ENCODE assay signal across 8 cellular contexts in the genomic region with DNA sequence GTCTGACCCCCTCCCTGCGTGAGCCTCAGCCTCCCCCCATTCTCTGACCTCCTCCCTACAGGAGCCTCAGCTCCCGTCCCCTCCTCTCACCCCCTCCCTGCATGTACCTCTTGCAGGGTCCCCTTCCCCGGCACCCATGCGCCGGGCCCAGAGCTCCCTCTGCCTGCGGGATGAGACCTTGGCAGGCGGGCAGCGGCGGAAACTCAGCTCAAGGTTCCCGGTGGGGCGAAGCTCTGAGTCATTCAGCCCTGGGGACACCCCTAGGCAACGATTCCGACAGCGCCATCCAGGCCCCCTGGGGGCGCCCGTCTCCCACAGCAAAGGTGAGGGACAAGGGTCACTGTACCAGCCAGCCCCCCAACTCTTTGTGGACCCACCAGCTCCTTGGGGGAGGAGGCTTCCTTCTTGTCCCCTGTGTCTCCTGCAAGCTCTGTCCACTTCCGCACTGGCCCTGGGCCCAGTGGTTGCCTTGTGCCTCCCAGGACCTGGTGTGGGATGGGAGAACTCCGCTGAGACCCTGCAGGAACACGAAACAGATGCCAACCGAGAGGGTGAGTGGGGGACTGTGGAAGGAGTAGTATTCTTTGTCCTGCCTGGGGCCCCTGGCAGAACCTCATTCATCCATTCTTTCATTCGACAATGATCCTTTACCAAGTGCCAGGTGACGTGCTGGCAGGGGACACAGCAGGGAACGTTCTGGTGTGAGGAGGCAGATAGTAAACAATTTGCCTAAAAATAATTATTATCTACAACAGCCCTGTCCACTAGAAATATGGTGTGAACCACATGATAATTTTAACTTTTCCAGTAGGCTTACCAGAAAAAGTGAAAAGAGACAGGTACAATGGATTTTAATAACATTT. TPM values are rescaled to one million over a fixed set of nuclear protein-coding genes. Genes with fewer than 3 reads are reported as not detected.
DNase-seq lines count a peak whose midpoint lies in the region; ATAC-seq, FAIRE-seq and TF ChIP-seq lines count a peak whose summit lies in the region.

No MANE protein-coding gene starts in this region.

- H2AFZ ChIP-seq in keratinocyte (ENCODE audit: control insufficient read depth, low read length) = peak overlapping the region; percentile 9

- dilution Hi-C loops in keratinocyte (cut with MboI; ENCODE audit: extremely low pct_ligation_motif_present, low sequenced_read_pairs) = no loop called here

- H3K9ac ChIP-seq in HUES48 (ENCODE audit: low read depth, low read length) (peak overlapping the region; percentile 27; the same call in 1 of the 2 replicates), keratinocyte (ENCODE audit: control insufficient read depth, extremely low read depth, insufficient read depth, low read length) (peak overlapping the region; percentile 11)

- H3K9me1 ChIP-seq in keratinocyte (ENCODE audit: control insufficient read depth, extremely low read depth, insufficient read depth, low read length) = peaks cover 3% of the 10 kb centered on the region

- H4K20me1 ChIP-seq in keratinocyte (ENCODE audit: control insufficient read depth, extremely low read depth, insufficient read depth, low read length) = peaks cover 2% of the 10 kb centered on the region

- H3K4me1 ChIP-seq in HUES48 (ENCODE audit: control insufficient read depth, insufficient read depth, low read length) (peaks cover 21% of the 10 kb centered on the region), keratinocyte (ENCODE audit: control insufficient read depth, extremely low read depth, insufficient read depth, low read length) (peaks cover 39% of the 10 kb centered on the region)

- peak overlapping the region; percentile 42 for H3K4me2 ChIP-seq in keratinocyte (ENCODE audit: control insufficient read depth, extremely low read depth, insufficient read depth, low read depth, low read length)

- peak; percentile 89 for TF ChIP-seq CTCF in cardiac fibroblast (IDR thresholded peaks at IDR 0.05; ENCODE audit: low read depth, low read length)
- peak in 2 of 3 experiments; percentile 74 to 89 for TF ChIP-seq CTCF in keratinocyte (optimal IDR thresholded peaks at IDR 0.05 in 1 of 3, IDR thresholded peaks at IDR 0.05 in 1 of 3, conservative IDR thresholded peaks at IDR 0.05 in 1 of 3; ENCODE audit: extremely low read depth in 1 of 3, insufficient read depth in 2 of 3, low read length in 3 of 3)

- H3K4me3 ChIP-seq in HUES48 (ENCODE audit: low read depth, low read length) = peak overlapping the region; percentile 30; the same call in 1 of the 2 replicates
- peak overlapping the region; percentile 3 to 39 for H3K4me3 ChIP-seq in cardiac fibroblast (replicated peaks in 1 of 2; ENCODE audit: low read depth in 2 of 2, low read length in 2 of 2)
- no peak overlapping the region for H3K4me3 ChIP-seq in keratinocyte (ENCODE audit: control insufficient read depth in 2 of 3, extremely low read depth in 1 of 3, insufficient read depth in 2 of 3, low read depth in 1 of 3, low read length in 3 of 3)

- no peak for ATAC-seq in HG03457 (IDR thresholded peaks at IDR 0.05; ENCODE audit: unreplicated experiment)

- H3K79me2 ChIP-seq in keratinocyte (ENCODE audit: control insufficient read depth, insufficient read depth, low read length) = peaks cover 13% of the 10 kb centered on the region

- FAIRE-seq in keratinocyte (lab: Jason Lieb, UNC) = peak; percentile 67

- DNase-seq in DMS79 treated with DMSO at 0.1 percent for 48 hours (lab: John Stamatoyannopoulos, UW) (peak; percentile 74), RKO (ENCODE audit: low spot score) (peak; percentile 91), cardiac fibroblast (ENCODE audit: low read depth in 2 of 2) (peak; percentile 85 to 87), keratinocyte (ENCODE audit: low read depth, low spot score) (no peak)
- DNase-seq in stimulated activated CD4-positive, alpha-beta T cell treated with anti-CD3 and anti-CD28 coated beads, Interleukin-1b, Interleukin-23, amount 100 ng/mL, for 48 hours = peak; percentile 49
- no peak for DNase-seq in activated effector memory CD4-positive, alpha-beta T cell treated with Interleukin-2 at 50 U/mL for 16 hours

- H3K36me3 ChIP-seq in HUES48 (ENCODE audit: control insufficient read depth, insufficient read depth, low read length) (no peaks in the 10 kb centered on the region), keratinocyte (ENCODE audit: control insufficient read depth in 2 of 2, extremely low read depth in 1 of 2, insufficient read depth in 2 of 2, low read length in 2 of 2) (peaks cover under 1 to 3% of the 10 kb centered on the region in 2 experiments)

- H3K9me3 ChIP-seq in HUES48 (ENCODE audit: control insufficient read depth, insufficient read depth, low read length) (no peaks in the 10 kb centered on the region), keratinocyte (ENCODE audit: control insufficient read depth, low read depth, low read length) (no peaks in the 10 kb centered on the region)

- no peaks in the 10 kb centered on the region for H3K27me3 ChIP-seq in HUES48 (ENCODE audit: control insufficient read depth, insufficient read depth, low read length)
- no peaks in the 10 kb centered on the region for H3K27me3 ChIP-seq in keratinocyte (ENCODE audit: control insufficient read depth, extremely low read depth, insufficient read depth, low read length)

- peak overlapping the region; percentile 63 for H3K27ac ChIP-seq in HUES48 (ENCODE audit: low read depth, low read length)
- H3K27ac ChIP-seq in keratinocyte (ENCODE audit: control insufficient read depth, insufficient read depth, low read length) = peak overlapping the region; percentile 23

RNA-seq across cellular contexts. Expression of a gene that starts 3.7 kb away (rescaled TPM):
- 46.5 to 62.7 TPM (median 52.4 TPM) in 3 replicates for polyA plus RNA-seq in keratinocyte
- polyA plus RNA-seq in keratinocyte (2011; ENCODE audit: low read depth) = 19.1 TPM
- 28.5 and 47.0 TPM in 2 replicates for polyA plus RNA-seq in keratinocyte (2011; cell fraction: cytosol; rRNA removed)
- polyA plus RNA-seq in keratinocyte (2011; cell fraction: nucleus; rRNA removed) = 62.1 and 78.3 TPM in 2 replicates
- 27.9 and 94.1 TPM in 2 replicates for polyA plus RNA-seq in keratinocyte (2012; ENCODE audit: low replicate concordance)
- polyA minus RNA-seq in keratinocyte = 57.2 to 88.9 TPM (median 85.7 TPM) in 3 replicates
- polyA minus RNA-seq in keratinocyte (2011; cell fraction: cytosol; rRNA and poly(A)+ RNA removed) = 128 TPM
- polyA minus RNA-seq in keratinocyte (2011; cell fraction: nucleus; rRNA and poly(A)+ RNA removed) = 74.3 and 75.5 TPM in 2 replicates

RNA-seq across cellular contexts. Expression of a gene that starts 15.3 kb away (rescaled TPM):
- polyA plus RNA-seq in keratinocyte = 2.9 to 5.3 TPM (median 3.7 TPM) in 3 replicates
- polyA plus RNA-seq in keratinocyte (2011; ENCODE audit: low read depth) = 0.54 TPM
- 0.83 and 2.4 TPM in 2 replicates for polyA plus RNA-seq in keratinocyte (2011; cell fraction: cytosol; rRNA removed)
- polyA plus RNA-seq in keratinocyte (2011; cell fraction: nucleus; rRNA removed) = 12.0 and 18.8 TPM in 2 replicates
- 1.0 and 5.5 TPM in 2 replicates for polyA plus RNA-seq in keratinocyte (2012; ENCODE audit: low replicate concordance)
- polyA minus RNA-seq in keratinocyte = 1.9 to 3.3 TPM (median 2.4 TPM) in 3 replicates
- polyA minus RNA-seq in keratinocyte (2011; cell fraction: cytosol; rRNA and poly(A)+ RNA removed) = 2.9 TPM
- 2.1 and 3.0 TPM in 2 replicates for polyA minus RNA-seq in keratinocyte (2011; cell fraction: nucleus; rRNA and poly(A)+ RNA removed)

RNA-seq across cellular contexts. Expression of a gene that starts 37.4 kb away (rescaled TPM):
- 590 to 817 TPM (median 591 TPM) in 3 replicates for polyA plus RNA-seq in keratinocyte
- 124 TPM for polyA plus RNA-seq in keratinocyte (2011; ENCODE audit: low read depth)
- polyA plus RNA-seq in keratinocyte (2011; cell fraction: cytosol; rRNA removed) = 440 and 697 TPM in 2 replicates
- 319 and 355 TPM in 2 replicates for polyA plus RNA-seq in keratinocyte (2011; cell fraction: nucleus; rRNA removed)
- 463 and 515 TPM in 2 replicates for polyA plus RNA-seq in keratinocyte (2012; ENCODE audit: low replicate concordance)
- polyA minus RNA-seq in keratinocyte = 146 to 217 TPM (median 180 TPM) in 3 replicates
- polyA minus RNA-seq in keratinocyte (2011; cell fraction: cytosol; rRNA and poly(A)+ RNA removed) = 299 TPM
- 43.8 and 51.7 TPM in 2 replicates for polyA minus RNA-seq in keratinocyte (2011; cell fraction: nucleus; rRNA and poly(A)+ RNA removed)

RNA-seq across cellular contexts. Expression of a gene that starts 38.0 kb away (rescaled TPM):
- 238 to 408 TPM (median 297 TPM) in 3 replicates for polyA plus RNA-seq in keratinocyte
- 46.0 TPM for polyA plus RNA-seq in keratinocyte (2011; ENCODE audit: low read depth)
- 221 and 340 TPM in 2 replicates for polyA plus RNA-seq in keratinocyte (2011; cell fraction: cytosol; rRNA removed)
- 140 and 145 TPM in 2 replicates for polyA plus RNA-seq in keratinocyte (2011; cell fraction: nucleus; rRNA removed)
- polyA plus RNA-seq in keratinocyte (2012; ENCODE audit: low replicate concordance) = 333 and 344 TPM in 2 replicates
- polyA minus RNA-seq in keratinocyte = 54.1 to 102 TPM (median 58.6 TPM) in 3 replicates
- polyA minus RNA-seq in keratinocyte (2011; cell fraction: cytosol; rRNA and poly(A)+ RNA removed) = 173 TPM
- polyA minus RNA-seq in keratinocyte (2011; cell fraction: nucleus; rRNA and poly(A)+ RNA removed) = 23.8 and 26.3 TPM in 2 replicates

RNA-seq across cellular contexts. Expression of a gene that starts 50.0 kb away (rescaled TPM):
- polyA plus RNA-seq in keratinocyte = 20.8 to 33.9 TPM (median 25.9 TPM) in 3 replicates
- polyA plus RNA-seq in keratinocyte (2011; ENCODE audit: low read depth) = 6.2 TPM
- 13.5 and 32.9 TPM in 2 replicates for polyA plus RNA-seq in keratinocyte (2011; cell fraction: cytosol; rRNA removed)
- polyA plus RNA-seq in keratinocyte (2011; cell fraction: nucleus; rRNA removed) = 26.2 and 37.4 TPM in 2 replicates
- polyA plus RNA-seq in keratinocyte (2012; ENCODE audit: low replicate concordance) = 31.4 and 31.7 TPM in 2 replicates
- 9.4 to 20.5 TPM (median 17.5 TPM) in 3 replicates for polyA minus RNA-seq in keratinocyte
- polyA minus RNA-seq in keratinocyte (2011; cell fraction: cytosol; rRNA and poly(A)+ RNA removed) = 58.5 TPM
- 18.3 and 22.3 TPM in 2 replicates for polyA minus RNA-seq in keratinocyte (2011; cell fraction: nucleus; rRNA and poly(A)+ RNA removed)

Comparison
In these comparisons a context has a peak if more than half of its experiments do, and no peak if none do; other contexts are left out.
1. DNase-seq: peak in DMS79 treated with DMSO at 0.1 percent for 48 hours (single experiment), RKO (single experiment), cardiac fibroblast (2 of 2) and stimulated activated CD4-positive, alpha-beta T cell treated with anti-CD3 and anti-CD28 coated beads, Interleukin-1b, Interleukin-23, amount 100 ng/mL, for 48 hours (single experiment); none in keratinocyte (single experiment) and activated effector memory CD4-positive, alpha-beta T cell treated with Interleukin-2 at 50 U/mL for 16 hours (single experiment).
2. H3K4me3 ChIP-seq: peak in HUES48 (single experiment) and cardiac fibroblast (2 of 2); none in keratinocyte (0 of 3).